In genomic region chr5:156376751-156377150, GRCh38 we compare ENCODE assay signal across 17 cellular contexts. TPM values are rescaled to one million over a fixed set of nuclear protein-coding genes. Genes with fewer than 3 reads are reported as not detected.
DNase-seq lines count a peak whose midpoint lies in the region; ATAC-seq, FAIRE-seq and TF ChIP-seq lines count a peak whose summit lies in the region.
"Had no signal": no experiment of that assay in that cellular context is flagged by ENCODE, and none has a peak within 500 bp of the region (broad histone marks: within the 10 kb centered on the region; RNA-seq: fewer than 3 reads in every experiment).

No MANE protein-coding gene starts in this region.

- ATAC-seq in GM18907 (IDR thresholded peaks at IDR 0.05; ENCODE audit: unreplicated experiment), result peak; percentile 77
- peak; percentile 42 for ATAC-seq in GM21717 (IDR thresholded peaks at IDR 0.05; ENCODE audit: unreplicated experiment)
- peak; percentile 55 for ATAC-seq in HG03097 (IDR thresholded peaks at IDR 0.05; ENCODE audit: low FRiP score, unreplicated experiment)

- peak; percentile 66 for FAIRE-seq in frontal cortex (lab: Jason Lieb, UNC)

- DNase-seq in frontal cortex (ENCODE audit: low spot score in 2 of 2) (no peak), medulla oblongata (ENCODE audit: extremely low spot score) (no peak), coronary artery (ENCODE audit: low spot score) (no peak), SKM-1 treated with dmso at 0.1 percent for 144 hours (lab: John Stamatoyannopoulos, UW; ENCODE audit: unreplicated experiment) (no peak), activated gamma-delta T cell treated with Interleukin-2 at 50 U/mL for 16 hours (no peak)
- DNase-seq: activated CD8-positive, alpha-beta memory T cell treated with anti-CD3 and anti-CD28 coated beads for 24 hours; activated gamma-delta T cell; brain microvascular endothelial cell; effector CD8-positive, alpha-beta T cell; H9; mammary epithelial cell; MV-4-11; SIG-M5 had no signal

- no peak overlapping the region for H3K4me3 ChIP-seq in coronary artery
- H3K4me3 ChIP-seq: BLaER1 treated with 17β-estradiol and CSF1 and Interleukin-3, amounts not matched to agents 10 nM and 100 nM had no signal

- no peak for TF ChIP-seq CTCF in coronary artery (IDR thresholded peaks at IDR 0.05)

- no peak overlapping the region for H3K27ac ChIP-seq in coronary artery
- H3K27ac ChIP-seq: BLaER1 treated with 17β-estradiol and CSF1 and Interleukin-3, amounts not matched to agents 10 nM and 100 nM; brain microvascular endothelial cell had no signal

RNA-seq across cellular contexts. Expression of gene SGCD, which starts 49.8 kb away (rescaled TPM):
- 3.3 TPM for total RNA-seq in frontal cortex
